ENCODE assay signal across 20 cellular contexts in the genomic region with DNA sequence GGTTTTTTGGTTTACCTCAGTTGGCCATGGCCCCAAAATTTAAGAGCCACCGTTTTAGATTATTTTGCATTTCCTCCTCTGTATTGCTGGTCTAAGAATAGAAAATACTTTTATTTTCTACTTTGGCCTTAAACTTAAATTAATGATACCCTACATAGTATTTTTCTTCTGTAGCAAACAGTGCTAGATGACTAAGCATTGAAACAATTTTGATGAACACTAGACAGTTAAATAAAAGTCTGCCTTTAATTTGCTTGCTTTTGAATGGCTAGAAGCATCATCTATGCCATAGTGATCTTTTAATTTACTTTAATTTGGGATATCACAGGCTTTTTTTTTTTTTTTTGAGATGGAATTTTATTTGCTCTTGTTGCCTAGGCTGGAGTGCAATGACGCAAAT.
"Had no signal": no experiment of that assay in that cellular context is flagged by ENCODE, and none has a peak within 500 bp of the region (broad histone marks: within the 10 kb centered on the region; RNA-seq: fewer than 3 reads in every experiment).

No MANE protein-coding gene starts in this region.

- H3K27ac ChIP-seq: colonic mucosa, foreskin keratinocyte, lower lobe of right lung, neutrophil, parathyroid adenoma, thoracic aorta, upper lobe of left lung had no signal

- H3K4me1 ChIP-seq: colonic mucosa, lower lobe of right lung, upper lobe of left lung had no signal

- H3K9me3 ChIP-seq: colonic mucosa, lower lobe of right lung, neutrophil, right lobe of liver, thoracic aorta, upper lobe of left lung had no signal

- H3K36me3 ChIP-seq: brain microvascular endothelial cell, colonic mucosa, neutrophil, right lobe of liver, thoracic aorta had no signal

- ATAC-seq: foreskin keratinocyte; lower lobe of right lung; natural killer cell; stimulated activated memory B cell treated with anti-CD40 and anti-IgM and Interleukin-4, amounts not matched to agents 10 μg/mL and 1 μg/mL and 100 μg/mL, for 72 hours had no signal

- H2AFZ ChIP-seq: parathyroid adenoma had no signal

- H3K27me3 ChIP-seq: brain microvascular endothelial cell, colonic mucosa, foreskin keratinocyte, neutrophil, right lobe of liver, upper lobe of left lung had no signal

- H3K4me3 ChIP-seq: colonic mucosa, lower lobe of right lung, smooth muscle cell, thoracic aorta, upper lobe of left lung had no signal

- DNase-seq: activated CD4-positive, alpha-beta T cell treated with anti-CD3 and anti-CD28 coated beads, Interleukin-2, amount 50 U/mL, for 48 hours; activated naive CD4-positive, alpha-beta T cell; activated naive CD8-positive, alpha-beta T cell treated with anti-CD3 and anti-CD28 coated beads, Interleukin-2, amount 10 ng/mL, durations not matched to agents 7 days and 5 days; anterior cingulate cortex; brain microvascular endothelial cell; colonic mucosa; foreskin keratinocyte; glutamatergic neuron; hypothalamus; lower lobe of right lung; natural killer cell; right lobe of liver; stimulated activated CD4-positive, alpha-beta T cell treated with anti-CD3 and anti-CD28 coated beads, Interleukin-4, amount 100 ng/mL, for 4 hours; T-helper 2 cell; upper lobe of left lung had no signal

- H3K9ac ChIP-seq: parathyroid adenoma had no signal
